In the genomic region with DNA sequence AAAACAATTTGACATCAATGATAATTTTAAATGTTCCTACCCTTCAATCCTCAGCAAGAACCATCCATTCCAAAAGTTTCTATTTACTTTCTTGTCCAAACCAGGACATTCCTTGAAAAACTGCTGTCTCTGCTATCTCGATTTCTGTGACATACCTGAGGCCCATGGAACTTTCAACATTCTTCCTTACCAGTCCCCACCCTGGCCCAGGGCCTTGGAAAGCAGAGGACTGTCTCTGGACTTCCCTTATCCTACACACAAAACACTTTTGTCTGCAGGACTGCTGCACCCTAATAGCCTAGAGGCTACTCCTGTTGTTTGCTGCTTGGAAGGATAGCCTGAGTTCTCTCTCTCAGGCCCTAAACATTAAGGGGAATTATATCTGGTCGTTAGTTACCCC, we compare ENCODE assay signal across 33 cellular contexts.
A peak's percentile ranks its signal among the peaks of the same experiment; 100 is the strongest.
DNase-seq lines count a peak whose midpoint lies in the region; ATAC-seq and TF ChIP-seq lines count a peak whose summit lies in the region.
"Had no signal": no experiment of that assay in that cellular context is flagged by ENCODE, and none has a peak within 500 bp of the region (broad histone marks: within the 10 kb centered on the region; RNA-seq: fewer than 3 reads in every experiment).

No MANE protein-coding gene starts in this region.

- H4K91ac ChIP-seq in IMR-90 (ENCODE audit: insufficient read depth, low read depth, low read length) (no peak overlapping the region), trophoblast cell (ENCODE audit: low read depth, low read length) (no peak overlapping the region)

- H2BK12ac ChIP-seq in trophoblast cell (ENCODE audit: low read length): no peak overlapping the region

- no peak for TF ChIP-seq CTCF in IMR-90 (conservative IDR thresholded peaks at IDR 0.05; ENCODE audit: low read depth, low read length)

- no peak overlapping the region for H4K5ac ChIP-seq in IMR-90 (ENCODE audit: low read depth, low read length)

- peak overlapping the region; percentile 57 for H2AK9ac ChIP-seq in IMR-90 (replicated peaks; ENCODE audit: low read depth, low read length, poor library complexity)

- TF ChIP-seq RAD21 in IMR-90 (IDR thresholded peaks at IDR 0.05; ENCODE audit: low read length): no peak

- H2BK20ac ChIP-seq in IMR-90 (ENCODE audit: low read depth, low read length): no peak overlapping the region

- no peak overlapping the region for H4K12ac ChIP-seq in trophoblast cell (ENCODE audit: low read depth, low read length)

- H3K4me3 ChIP-seq in IMR-90 (ENCODE audit: insufficient read depth, low read depth, low read length) (no peak overlapping the region), trophoblast cell (ENCODE audit: low read depth, low read length) (no peak overlapping the region)
- H3K4me3 ChIP-seq: A549; BLaER1; BLaER1 treated with 17β-estradiol and CSF1 and Interleukin-3, amounts not matched to agents 10 nM and 100 nM had no signal

- H2BK15ac ChIP-seq in IMR-90 (ENCODE audit: low read depth, low read length): no peak overlapping the region

- H3K27ac ChIP-seq in IMR-90 (ENCODE audit: insufficient read depth, low read length) (no peak overlapping the region), trophoblast cell (ENCODE audit: low read depth, low read length) (no peak overlapping the region)
- H3K27ac ChIP-seq: 22Rv1; A549; BLaER1; BLaER1 treated with 17β-estradiol and CSF1 and Interleukin-3, amounts not matched to agents 10 nM and 100 nM; C4-2B had no signal

- H2AK5ac ChIP-seq in IMR-90 (ENCODE audit: low read depth, low read length) (no peak overlapping the region), trophoblast cell (ENCODE audit: low read length) (no peak overlapping the region)

- H3K36me3 ChIP-seq in IMR-90 (ENCODE audit: control insufficient read depth, insufficient read depth, low read length): no peaks in the 10 kb centered on the region
- H3K36me3 ChIP-seq in trophoblast cell (ENCODE audit: control insufficient read depth in 1 of 2, insufficient read depth in 2 of 2, low read length in 2 of 2): no peaks in the 10 kb centered on the region
- H3K36me3 ChIP-seq: BE2C; BLaER1; BLaER1 treated with 17β-estradiol and CSF1 and Interleukin-3, amounts not matched to agents 10 nM and 100 nM had no signal

- H2BK120ac ChIP-seq in IMR-90 (ENCODE audit: low read depth, low read length) (no peak overlapping the region), trophoblast cell (ENCODE audit: insufficient read depth, low read length, poor library complexity) (no peak overlapping the region)

- no peak overlapping the region for H3K4me2 ChIP-seq in IMR-90 (ENCODE audit: low read depth, low read length)
- H3K4me2 ChIP-seq in trophoblast cell (ENCODE audit: low read length): no peak overlapping the region
- H3K4me2 ChIP-seq: A549; BLaER1; BLaER1 treated with 17β-estradiol and CSF1 and Interleukin-3, amounts not matched to agents 10 nM and 100 nM had no signal

- no peaks in the 10 kb centered on the region for H3K79me2 ChIP-seq in trophoblast cell (ENCODE audit: control insufficient read depth, insufficient read depth, low read length, poor library complexity)

- H3K9me1 ChIP-seq in IMR-90 (ENCODE audit: insufficient read depth, low read length): no peaks in the 10 kb centered on the region

- H3K14ac ChIP-seq in IMR-90 (replicated peaks; ENCODE audit: low read depth, low read length): no peak overlapping the region
- H3K14ac ChIP-seq in trophoblast cell (ENCODE audit: low read length): no peak overlapping the region

- H2AFZ ChIP-seq in IMR-90 (replicated peaks; ENCODE audit: low read length, poor library complexity) (no peak overlapping the region), trophoblast cell (ENCODE audit: insufficient read depth, low read length, poor library complexity) (no peak overlapping the region)

- in situ Hi-C loops in IMR-90 (cut with MboI; ENCODE audit: low sequenced_read_pairs): no loop called here

- H3K23ac ChIP-seq in IMR-90 (ENCODE audit: low read depth, low read length): no peak overlapping the region
- H3K23ac ChIP-seq in trophoblast cell (ENCODE audit: low read length): no peak overlapping the region

- H3K79me1 ChIP-seq in IMR-90 (ENCODE audit: low read depth in 1 of 2, low read length in 2 of 2): no peaks in the 10 kb centered on the region
- no peaks in the 10 kb centered on the region for H3K79me1 ChIP-seq in trophoblast cell (ENCODE audit: low read length)

- H3K4me1 ChIP-seq in IMR-90 (ENCODE audit: control insufficient read depth, insufficient read depth, low read length) (no peaks in the 10 kb centered on the region), trophoblast cell (ENCODE audit: control insufficient read depth in 1 of 2, insufficient read depth in 2 of 2, low read length in 2 of 2) (no peaks in the 10 kb centered on the region)
- H3K4me1 ChIP-seq: A549; BE2C; BLaER1; BLaER1 treated with 17β-estradiol and CSF1 and Interleukin-3, amounts not matched to agents 10 nM and 100 nM; Caco-2 had no signal

- CTCF ChIA-PET in IMR-90 (lab: Yijun Ruan, JAX): no interaction called here

- no peak overlapping the region for H3K56ac ChIP-seq in IMR-90 (ENCODE audit: extremely low read depth, insufficient read depth, low read length)

- no peaks in the 10 kb centered on the region for H3K27me3 ChIP-seq in IMR-90 (ENCODE audit: control insufficient read depth, insufficient read depth, low read length)
- no peaks in the 10 kb centered on the region for H3K27me3 ChIP-seq in trophoblast cell (ENCODE audit: insufficient read depth, low read length)
- H3K27me3 ChIP-seq: BE2C; BLaER1; BLaER1 treated with 17β-estradiol and CSF1 and Interleukin-3, amounts not matched to agents 10 nM and 100 nM had no signal

- dilution Hi-C loops in IMR-90 (cut with HindIII; ENCODE audit: low sequenced_read_pairs, unreplicated experiment): no loop called here

- ATAC-seq in IMR-90 (ENCODE audit: low read depth) (no peak), GM21390 (IDR thresholded peaks at IDR 0.05; ENCODE audit: unreplicated experiment) (no peak)
- no peak for ATAC-seq in stimulated activated naive CD8-positive, alpha-beta T cell treated with anti-CD3 and anti-CD28 coated beads, Interleukin-15, Interleukin-2, amounts not matched to agents 100 U/mL and 50 U/mL, for 24 hours
- ATAC-seq: A549; CD8-positive, alpha-beta T cell had no signal

- H3K4ac ChIP-seq in IMR-90 (ENCODE audit: low read depth, low read length) (no peak overlapping the region), trophoblast cell (ENCODE audit: low read depth, low read length) (no peak overlapping the region)

- H3K9me3 ChIP-seq in IMR-90 (ENCODE audit: control insufficient read depth, insufficient read depth, low read length) (no peaks in the 10 kb centered on the region), trophoblast cell (ENCODE audit: insufficient read depth, low read depth, low read length) (peaks cover 2% of the 10 kb centered on the region)
- H3K9me3 ChIP-seq: A549, BE2C, BLaER1, Caco-2 had no signal

- intact Hi-C loops in IMR-90 (cut with micrococcal nuclease): no loop called here

- DNase-seq in ELF-1 (ENCODE audit: low read depth, low spot score) (peak; percentile 12), IMR-90 (no peak), islet precursor cell (peak; percentile 78), trophoblast cell (peak; percentile 24 to 69), pons (ENCODE audit: low spot score) (no peak), NOMO-1 treated with DMSO at 0.1 percent for 48 hours (lab: John Stamatoyannopoulos, UW; ENCODE audit: unreplicated experiment) (no peak)
- DNase-seq in stimulated activated naive CD8-positive, alpha-beta T cell treated with anti-CD3 and anti-CD28 coated beads, Interleukin-15, Interleukin-2, amounts not matched to agents 100 U/mL and 50 U/mL, for 24 hours: no peak
- DNase-seq: 8988T; ACHN; AML-193; BE2C; C1 segment of cervical spinal cord; Caco-2; Calu3; CD4-positive, alpha-beta memory T cell; CD4-positive, alpha-beta T cell; CD4-positive, CD25-positive, alpha-beta regulatory T cell; CD8-positive, alpha-beta memory T cell; CD8-positive, alpha-beta T cell; COR-L47; DMS 273 treated with DMSO at 0.1 percent for 48 hours; DMS153; DMS53; DMS79; DMS79 treated with DMSO at 0.1 percent for 48 hours; DND-41; EL had no signal

- no peak overlapping the region for H4K8ac ChIP-seq in IMR-90 (ENCODE audit: low read depth in 2 of 2, low read length in 2 of 2)
- no peak overlapping the region for H4K8ac ChIP-seq in trophoblast cell (ENCODE audit: low read depth, low read length)

- POLR2A ChIA-PET in IMR-90 (lab: Charles Lee; ENCODE audit: unreplicated experiment): no interaction called here

- H2BK5ac ChIP-seq in IMR-90 (ENCODE audit: low read depth, low read length, poor library complexity, severe bottlenecking) (no peak overlapping the region), trophoblast cell (ENCODE audit: low read depth, low read length, poor library complexity) (no peak overlapping the region)

- H4K20me1 ChIP-seq in IMR-90 (ENCODE audit: insufficient read depth, low read length): no peaks in the 10 kb centered on the region
- H4K20me1 ChIP-seq: BLaER1; BLaER1 treated with 17β-estradiol and CSF1 and Interleukin-3, amounts not matched to agents 10 nM and 100 nM had no signal

- no TSS peak for BruUV-seq in IMR-90 (replicated peaks; lab: Mats Ljungman, UMichigan)

- H3K18ac ChIP-seq in IMR-90 (ENCODE audit: low read depth, low read length) (no peak overlapping the region), trophoblast cell (ENCODE audit: low read length) (no peak overlapping the region)

- H3K9ac ChIP-seq in IMR-90 (ENCODE audit: low read depth, low read length): no peak overlapping the region
- no peak overlapping the region for H3K9ac ChIP-seq in trophoblast cell (ENCODE audit: low read length)
- H3K9ac ChIP-seq: BLaER1; BLaER1 treated with 17β-estradiol and CSF1 and Interleukin-3, amounts not matched to agents 10 nM and 100 nM had no signal

- TF ChIP-seq POLR2A in IMR-90 (IDR thresholded peaks at IDR 0.05; ENCODE audit: low read depth, low read length): no peak

- no CpG with 5 or more reads among the region's 2 CpGs for WGBS in IMR-90 (ENCODE audit: extremely low coverage in 2 of 2, insufficient read length in 1 of 2), 2 experiments
- WGBS in trophoblast cell (ENCODE audit: extremely low coverage, insufficient coverage, insufficient read length): no CpG with 5 or more reads among the region's 2 CpGs

TF ChIP-seq in IMR-90, 13 proteins besides CTCF, POLR2A, EP300 and RAD21:
- TF ChIP-seq MAZ (IDR thresholded peaks at IDR 0.05; ENCODE audit: borderline replicate concordance, low read depth, low read length): no peak
- no peak for TF ChIP-seq NFE2L2 (IDR thresholded peaks at IDR 0.05; ENCODE audit: low read depth, low read length)
- no peak for TF ChIP-seq MXI1 (IDR thresholded peaks at IDR 0.05; ENCODE audit: borderline replicate concordance, low read depth, low read length)
- no peak; the same call in 1 of the 2 replicates for TF ChIP-seq SMC3 (IDR thresholded peaks at IDR 0.05; ENCODE audit: low read depth, low read length)
TF ChIP-seq in IMR-90: peak in this region for 0.

Comparison
In these comparisons a context has a peak if more than half of its experiments do, and no peak if none do; other contexts are left out.
1. DNase-seq: peak in ELF-1 (single experiment), islet precursor cell (single experiment) and trophoblast cell (2 of 2); none in IMR-90 (single experiment), pons (single experiment), stimulated activated naive CD8-positive, alpha-beta T cell treated with anti-CD3 and anti-CD28 coated beads, Interleukin-15, Interleukin-2, amounts not matched to agents 100 U/mL and 50 U/mL, for 24 hours (single experiment) and NOMO-1 treated with DMSO at 0.1 percent for 48 hours (single experiment).